In genomic region chr1:228243093-228243492, GRCh38 we compare ENCODE assay signal across 5 cellular contexts.
"Had no signal": no experiment of that assay in that cellular context is flagged by ENCODE, and none has a peak within 500 bp of the region (broad histone marks: within the 10 kb centered on the region; RNA-seq: fewer than 3 reads in every experiment).

No MANE protein-coding gene starts in this region.

- H3K27ac Mint-ChIP-seq: IgD-negative memory B cell had no signal

- H3K4me3 ChIP-seq: K562 had no signal

- DNase-seq: IMR-90, KBM-7 had no signal

- H3K27me3 Mint-ChIP-seq: IgD-negative memory B cell had no signal

- H3K27ac ChIP-seq: HL-60 had no signal
